27 cellular contexts compared by ENCODE assay signal in genomic region chr12:79114896-79115295, GRCh38.
"Had no signal": no experiment of that assay in that cellular context is flagged by ENCODE, and none has a peak within 500 bp of the region (broad histone marks: within the 10 kb centered on the region; RNA-seq: fewer than 3 reads in every experiment).

No MANE protein-coding gene starts in this region.

- H3K4me3 Mint-ChIP-seq: activated B cell treated with CpG ODN at 0.5 μM for 24 hours; activated CD4-positive, alpha-beta memory T cell treated with anti-CD3 and anti-CD28 coated beads for 36 hours; activated CD4-positive, alpha-beta T cell treated with anti-CD3 and anti-CD28 coated beads, Interleukin-2, amount 10 ng/mL, durations not matched to agents 7 days and 5 days; activated naive CD8-positive, alpha-beta T cell treated with anti-CD3 and anti-CD28 coated beads, Interleukin-2, amount 50 U/mL, for 24 hours; activated T-cell treated with anti-CD3 and anti-CD28 coated beads, Interleukin-2, amount 50 U/mL, for 4 hours; T-cell had no signal

- H3K27me3 Mint-ChIP-seq: activated B cell treated with CpG ODN at 0.5 μM for 24 hours; activated CD4-positive, alpha-beta memory T cell treated with anti-CD3 and anti-CD28 coated beads for 36 hours; activated CD4-positive, alpha-beta T cell treated with anti-CD3 and anti-CD28 coated beads, Interleukin-2, amount 10 ng/mL, durations not matched to agents 7 days and 5 days; activated naive CD8-positive, alpha-beta T cell treated with anti-CD3 and anti-CD28 coated beads, Interleukin-2, amount 50 U/mL, for 24 hours; T-cell had no signal

- H3K4me3 ChIP-seq: ascending aorta, body of pancreas had no signal

- H3K4me1 Mint-ChIP-seq: activated B cell treated with CpG ODN at 0.5 μM for 24 hours; activated CD4-positive, alpha-beta T cell treated with anti-CD3 and anti-CD28 coated beads, Interleukin-2, amount 10 ng/mL, durations not matched to agents 7 days and 5 days; activated naive CD8-positive, alpha-beta T cell treated with anti-CD3 and anti-CD28 coated beads, Interleukin-2, amount 50 U/mL, for 24 hours; T-cell had no signal

- H3K9me3 Mint-ChIP-seq: activated B cell treated with CpG ODN at 0.5 μM for 24 hours; activated CD4-positive, alpha-beta T cell treated with anti-CD3 and anti-CD28 coated beads, Interleukin-2, amount 10 ng/mL, durations not matched to agents 7 days and 5 days had no signal

- H3K27ac ChIP-seq: ascending aorta, body of pancreas had no signal

- H3K9me3 ChIP-seq: ascending aorta, body of pancreas had no signal

- DNase-seq: activated B cell treated with CpG ODN at 0.5 μM for 24 hours; activated CD4-positive, alpha-beta memory T cell treated with anti-CD3 and anti-CD28 coated beads for 36 hours; activated CD4-positive, alpha-beta T cell treated with anti-CD3 and anti-CD28 coated beads for 1 hour; activated CD4-positive, alpha-beta T cell treated with anti-CD3 and anti-CD28 coated beads, Interleukin-2, amount 10 ng/mL, durations not matched to agents 7 days and 5 days; activated CD8-positive, alpha-beta memory T cell treated with anti-CD3 and anti-CD28 coated beads for 24 hours; activated effector memory CD4-positive, alpha-beta T cell treated with anti-CD3 and anti-CD28 coated beads, Interleukin-2, amount 50 U/mL, for 16 hours; activated naive CD4-positive, alpha-beta T cell treated with Interleukin-2 at 50 U/mL for 16 hours; activated naive CD8-positive, alpha-beta T cell treated with anti-CD3 and anti-CD28 coated beads, Interleukin-2, amount 50 U/mL, for 24 hours; activated T-cell treated with anti-CD3 and anti-CD28 coated beads, Interleukin-2, amount 50 U/mL, for 4 hours; amniotic stem cell; body of pancreas; central memory CD4-positive, alpha-beta T cell; KG1; NCI-H1048; NCI-H146; NCI-H187 treated with DMSO at 0.1 percent for 48 hours; NCI-H2171; NCI-H2227 treated with DMSO at 0.1 percent for 48 hours; NCI-H446 treated with DMSO at 0.1 percent for 48 hours; NCI-H524 treated with DMSO at 0.1 percent for 48 hours; PC-3; SIG-M5; T-cell; T-helper 2 cell; T1000 had no signal

- H3K27me3 ChIP-seq: ascending aorta, body of pancreas had no signal

- H3K4me1 ChIP-seq: ascending aorta, body of pancreas had no signal

- H3K36me3 ChIP-seq: ascending aorta had no signal

- H3K36me3 Mint-ChIP-seq: activated CD4-positive, alpha-beta memory T cell treated with anti-CD3 and anti-CD28 coated beads for 36 hours; activated naive CD4-positive, alpha-beta T cell treated with anti-CD3 and anti-CD28 coated beads, Interleukin-2, amount 50 U/mL, for 72 hours; T-cell had no signal

- H3K27ac Mint-ChIP-seq: activated B cell treated with CpG ODN at 0.5 μM for 24 hours; activated CD4-positive, alpha-beta memory T cell treated with anti-CD3 and anti-CD28 coated beads for 36 hours; activated CD4-positive, alpha-beta T cell treated with anti-CD3 and anti-CD28 coated beads, Interleukin-2, amount 10 ng/mL, durations not matched to agents 7 days and 5 days; activated naive CD4-positive, alpha-beta T cell treated with anti-CD3 and anti-CD28 coated beads, Interleukin-2, amount 50 U/mL, for 72 hours; activated naive CD8-positive, alpha-beta T cell treated with anti-CD3 and anti-CD28 coated beads, Interleukin-2, amount 50 U/mL, for 24 hours; T-cell had no signal

- ATAC-seq: activated naive CD4-positive, alpha-beta T cell treated with anti-CD3 and anti-CD28 coated beads, Interleukin-2, amount 50 U/mL, for 72 hours; activated naive CD8-positive, alpha-beta T cell treated with anti-CD3 and anti-CD28 coated beads, Interleukin-2, amount 50 U/mL, for 24 hours; activated T-cell treated with anti-CD3 and anti-CD28 coated beads, Interleukin-2, amount 50 U/mL, for 4 hours; body of pancreas; PC-3; T-cell had no signal
